Comparison of ENCODE assay signal across 24 cellular contexts in the genomic region with DNA sequence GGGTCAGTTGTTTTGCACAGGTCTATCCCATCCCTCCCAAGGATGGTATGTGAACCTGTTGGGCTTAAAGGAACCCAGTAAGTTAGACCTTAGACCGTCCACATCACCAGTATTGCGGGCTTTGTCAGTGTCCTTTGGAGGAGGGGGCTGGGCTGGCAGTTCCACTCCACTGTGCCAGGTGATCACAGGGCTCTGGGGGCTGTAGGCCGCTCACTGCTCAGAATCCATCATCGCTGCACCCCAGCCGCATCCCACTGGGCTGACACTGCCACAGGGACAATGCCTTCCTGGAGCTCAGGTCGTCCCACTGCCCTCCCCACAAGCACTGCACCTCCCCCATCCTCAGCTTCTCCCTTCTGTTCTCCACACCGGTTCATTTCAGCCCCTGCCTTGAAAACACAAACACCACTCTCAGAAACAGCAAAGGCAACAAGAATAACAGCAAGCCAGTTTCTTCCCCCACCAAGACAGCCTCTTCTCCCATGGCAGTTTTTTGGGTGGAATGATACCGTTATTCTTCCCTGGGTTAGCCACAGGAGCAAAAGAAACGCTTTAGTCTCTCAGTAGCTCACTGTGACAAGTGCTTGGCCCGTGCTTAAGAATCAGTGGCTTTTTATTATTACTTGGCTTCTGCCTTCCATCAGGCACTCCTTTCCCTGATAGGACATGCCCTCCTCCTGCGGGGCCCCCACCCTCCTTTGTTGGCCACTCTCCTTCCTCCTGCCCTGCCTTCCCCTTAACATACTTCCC.
DNase-seq lines count a peak whose midpoint lies in the region; ATAC-seq and TF ChIP-seq lines count a peak whose summit lies in the region.
"Had no signal": no experiment of that assay in that cellular context is flagged by ENCODE, and none has a peak within 500 bp of the region (broad histone marks: within the 10 kb centered on the region; RNA-seq: fewer than 3 reads in every experiment).

No MANE protein-coding gene starts in this region.

- no peak overlapping the region for H3K4me3 Mint-ChIP-seq in Caco-2 (ENCODE audit: unreplicated experiment)
- H3K4me3 Mint-ChIP-seq in activated CD4-positive, alpha-beta T cell treated with anti-CD3 and anti-CD28 coated beads, Interleukin-2, amount 10 ng/mL, durations not matched to agents 7 days and 5 days, result no peak overlapping the region
- H3K4me3 Mint-ChIP-seq: activated T-cell treated with anti-CD3 and anti-CD28 coated beads, Interleukin-2, amount 50 U/mL, for 24 hours; CD4-positive, alpha-beta T cell had no signal

- ATAC-seq in left colon, result peak; percentile 40
- no peak for ATAC-seq in GM21737 (IDR thresholded peaks at IDR 0.05; ENCODE audit: unreplicated experiment)
- ATAC-seq: left lobe of liver had no signal

- H2BK12ac ChIP-seq in trophoblast cell (ENCODE audit: low read length), result no peak overlapping the region

- no peaks in the 10 kb centered on the region for H4K20me1 ChIP-seq in PC-9 (ENCODE audit: insufficient read depth)

- H3K23ac ChIP-seq in trophoblast cell (ENCODE audit: low read length), result no peak overlapping the region

- TF ChIP-seq CTCF in Caco-2 (IDR thresholded peaks at IDR 0.05; ENCODE audit: insufficient read depth in 1 of 2, low read depth in 1 of 2, low read length in 1 of 2, severe bottlenecking in 1 of 2, unreplicated experiment in 1 of 2) (no peak), PC-9 (conservative IDR thresholded peaks at IDR 0.05) (no peak)

- H3K4me3 ChIP-seq in Caco-2 (ENCODE audit: low read depth, low read length) (no peak overlapping the region), PC-9 (no peak overlapping the region), trophoblast cell (ENCODE audit: low read depth, low read length) (no peak overlapping the region)
- H3K4me3 ChIP-seq: adrenal gland, HAP-1, uterus had no signal

- DNase-seq in Caco-2 (no peak), PC-9 (no peak), left colon (no peak), trophoblast cell (no peak), NCI-H2029 treated with DMSO at 0.1 percent for 48 hours (lab: John Stamatoyannopoulos, UW) (no peak)
- DNase-seq in activated CD4-positive, alpha-beta T cell treated with anti-CD3 and anti-CD28 coated beads, Interleukin-2, amount 10 ng/mL, durations not matched to agents 7 days and 5 days, result no peak
- DNase-seq: activated CD4-positive, alpha-beta T cell treated with anti-CD3 and anti-CD28 coated beads for 1 hour; activated CD8-positive, alpha-beta memory T cell treated with anti-CD3 and anti-CD28 coated beads for 24 hours; activated T-cell treated with anti-CD3 and anti-CD28 coated beads, Interleukin-2, amount 50 U/mL, for 24 hours; adrenal gland; CD4-positive, alpha-beta T cell; cortex of kidney; DMS 273 treated with DMSO at 0.1 percent for 48 hours; head of caudate nucleus; KG1; NCI-H146; NCI-H2171; NCI-H526; SHP77; uterus had no signal

- peak overlapping the region; percentile 2 for H2AK5ac ChIP-seq in trophoblast cell (ENCODE audit: low read length)

- peak overlapping the region; percentile 5 for H4K91ac ChIP-seq in trophoblast cell (ENCODE audit: low read depth, low read length)

- H3K4me1 ChIP-seq in Caco-2 (peaks cover 66% of the 10 kb centered on the region), PC-9 (replicated peaks; ENCODE audit: insufficient read depth) (peaks cover 46% of the 10 kb centered on the region), trophoblast cell (ENCODE audit: control insufficient read depth in 1 of 2, insufficient read depth in 2 of 2, low read length in 2 of 2) (peaks cover 40 to 42% of the 10 kb centered on the region in 2 experiments)
- H3K4me1 ChIP-seq: uterus had no signal

- H3K14ac ChIP-seq in trophoblast cell (ENCODE audit: low read length), result no peak overlapping the region

- CTCF ChIA-PET in Caco-2 (lab: Charles Lee) (no interaction called here), PC-9 (lab: Charles Lee) (interaction anchor here (0.6 kb wide), 1 partner anchor 465 kb away, joined by 3 read pairs; no protein-coding TSS in a partner anchor)
- CTCF ChIA-PET in activated CD4-positive, alpha-beta T cell treated with anti-CD3 and anti-CD28 coated beads, Interleukin-2, amount 10 ng/mL, durations not matched to agents 7 days and 5 days (lab: Charles Lee), result interaction anchor here (1.0 to 1.2 kb wide), 2 partner anchors 12 to 71 kb away, joined by 3 to 5 read pairs; no protein-coding TSS in a partner anchor

- peak overlapping the region; percentile 62 for H3K18ac ChIP-seq in trophoblast cell (ENCODE audit: low read length)

- H3K4me2 ChIP-seq in PC-9 (peak overlapping the region; percentile 81; the same call in 1 of the 2 replicates), trophoblast cell (ENCODE audit: low read length) (no peak overlapping the region)

- H3K79me1 ChIP-seq in trophoblast cell (ENCODE audit: low read length), result peaks cover 22% of the 10 kb centered on the region

- no peak overlapping the region for H2AFZ ChIP-seq in PC-9
- H2AFZ ChIP-seq in trophoblast cell (ENCODE audit: insufficient read depth, low read length, poor library complexity), result no peak overlapping the region

- intact Hi-C loops in Caco-2 (cut with micrococcal nuclease; ENCODE audit: unreplicated experiment), result loop anchor here (5.0 to 10.0 kb wide), 3 partner anchors 66 to 111 kb away; partner anchors contain the start of gene GRK5
- intact Hi-C loops in PC-9 (cut with micrococcal nuclease; ENCODE audit: unreplicated experiment), result no loop called here
- intact Hi-C loops in left colon (cut with DNase I, micrococcal nuclease), result no loop called here

- H4K12ac ChIP-seq in trophoblast cell (ENCODE audit: low read depth, low read length), result no peak overlapping the region

- H2BK120ac ChIP-seq in trophoblast cell (ENCODE audit: insufficient read depth, low read length, poor library complexity), result no peak overlapping the region

- H3K27me3 ChIP-seq in Caco-2 (replicated peaks; ENCODE audit: control insufficient read depth, insufficient read depth, low read length) (no peaks in the 10 kb centered on the region), PC-9 (ENCODE audit: insufficient read depth, low read depth) (no peaks in the 10 kb centered on the region), trophoblast cell (ENCODE audit: insufficient read depth, low read length) (no peaks in the 10 kb centered on the region)
- H3K27me3 ChIP-seq: adrenal gland, uterus had no signal

- no peak overlapping the region for H3K4ac ChIP-seq in trophoblast cell (ENCODE audit: low read depth, low read length)

- H3K27ac ChIP-seq in PC-9 (peak overlapping the region; percentile 96; the same call in 1 of the 2 replicates), trophoblast cell (ENCODE audit: low read depth, low read length) (no peak overlapping the region)
- H3K27ac ChIP-seq: neutrophil had no signal

- BruUV-seq in Caco-2 (replicated peaks; lab: Mats Ljungman, UMichigan), result no TSS peak
- no TSS peak for BruUV-seq in PC-9 (replicated peaks; lab: Mats Ljungman, UMichigan)

- no peak overlapping the region for H4K8ac ChIP-seq in trophoblast cell (ENCODE audit: low read depth, low read length)

- H3K27ac Mint-ChIP-seq in Caco-2 (ENCODE audit: unreplicated experiment), result peak overlapping the region; percentile 97
- H3K27ac Mint-ChIP-seq in activated CD4-positive, alpha-beta T cell treated with anti-CD3 and anti-CD28 coated beads, Interleukin-2, amount 10 ng/mL, durations not matched to agents 7 days and 5 days, result no peak overlapping the region
- H3K27ac Mint-ChIP-seq: activated T-cell treated with anti-CD3 and anti-CD28 coated beads, Interleukin-2, amount 50 U/mL, for 24 hours; CD4-positive, alpha-beta T cell had no signal

- peaks cover 5% of the 10 kb centered on the region for H3K36me3 Mint-ChIP-seq in Caco-2 (ENCODE audit: insufficient read depth, unreplicated experiment)
- no peaks in the 10 kb centered on the region for H3K36me3 Mint-ChIP-seq in activated CD4-positive, alpha-beta T cell treated with anti-CD3 and anti-CD28 coated beads, Interleukin-2, amount 10 ng/mL, durations not matched to agents 7 days and 5 days (ENCODE audit: low read depth)

- POLR2A ChIA-PET in Caco-2 (lab: Charles Lee) (no interaction called here), PC-9 (lab: Charles Lee; ENCODE audit: unreplicated experiment) (no interaction called here)
- POLR2A ChIA-PET in activated CD4-positive, alpha-beta T cell treated with anti-CD3 and anti-CD28 coated beads, Interleukin-2, amount 10 ng/mL, durations not matched to agents 7 days and 5 days (lab: Charles Lee), result no interaction called here

- no peaks in the 10 kb centered on the region for H3K9me3 Mint-ChIP-seq in Caco-2 (ENCODE audit: unreplicated experiment)
- no peaks in the 10 kb centered on the region for H3K9me3 Mint-ChIP-seq in activated CD4-positive, alpha-beta T cell treated with anti-CD3 and anti-CD28 coated beads, Interleukin-2, amount 10 ng/mL, durations not matched to agents 7 days and 5 days
- H3K9me3 Mint-ChIP-seq: activated T-cell treated with anti-CD3 and anti-CD28 coated beads, Interleukin-2, amount 50 U/mL, for 24 hours; CD4-positive, alpha-beta T cell had no signal

- H3K79me2 ChIP-seq in PC-9 (ENCODE audit: low read depth), result no peaks in the 10 kb centered on the region
- H3K79me2 ChIP-seq in trophoblast cell (ENCODE audit: control insufficient read depth, insufficient read depth, low read length, poor library complexity), result no peaks in the 10 kb centered on the region

- peaks cover 62% of the 10 kb centered on the region for H3K4me1 Mint-ChIP-seq in Caco-2 (ENCODE audit: low read depth, unreplicated experiment)
- peaks cover 34% of the 10 kb centered on the region for H3K4me1 Mint-ChIP-seq in activated CD4-positive, alpha-beta T cell treated with anti-CD3 and anti-CD28 coated beads, Interleukin-2, amount 10 ng/mL, durations not matched to agents 7 days and 5 days

- peaks cover 26% of the 10 kb centered on the region for H3F3A ChIP-seq in PC-9 (ENCODE audit: insufficient read depth, low read depth)

- no CpG with 5 or more reads among the region's 11 CpGs for WGBS in trophoblast cell (ENCODE audit: extremely low coverage, insufficient coverage, insufficient read length)

- no peak overlapping the region for H3K9ac ChIP-seq in trophoblast cell (ENCODE audit: low read length)

- no peak overlapping the region for H2BK5ac ChIP-seq in trophoblast cell (ENCODE audit: low read depth, low read length, poor library complexity)

- H3K36me3 ChIP-seq in Caco-2 (ENCODE audit: control insufficient read depth, insufficient read depth, low read length) (no peaks in the 10 kb centered on the region; the same call in 1 of the 2 replicates), PC-9 (ENCODE audit: low read depth) (no peaks in the 10 kb centered on the region), trophoblast cell (ENCODE audit: control insufficient read depth in 1 of 2, insufficient read depth in 2 of 2, low read length in 2 of 2) (no peaks in the 10 kb centered on the region)
- H3K36me3 ChIP-seq: adrenal gland, HAP-1, neutrophil, uterus had no signal

- no peaks in the 10 kb centered on the region for H3K9me2 ChIP-seq in PC-9 (ENCODE audit: insufficient read depth)

- H3K27me3 Mint-ChIP-seq in Caco-2 (ENCODE audit: insufficient read depth, unreplicated experiment), result no peaks in the 10 kb centered on the region
- H3K27me3 Mint-ChIP-seq in activated CD4-positive, alpha-beta T cell treated with anti-CD3 and anti-CD28 coated beads, Interleukin-2, amount 10 ng/mL, durations not matched to agents 7 days and 5 days, result peaks cover 19% of the 10 kb centered on the region
- H3K27me3 Mint-ChIP-seq: activated T-cell treated with anti-CD3 and anti-CD28 coated beads, Interleukin-2, amount 50 U/mL, for 24 hours; CD4-positive, alpha-beta T cell had no signal

- no peaks in the 10 kb centered on the region for H3K9me3 ChIP-seq in Caco-2
- H3K9me3 ChIP-seq in PC-9 (ENCODE audit: insufficient read depth, low read depth), result no peaks in the 10 kb centered on the region
- H3K9me3 ChIP-seq in trophoblast cell (ENCODE audit: insufficient read depth, low read depth, low read length), result no peaks in the 10 kb centered on the region
- H3K9me3 ChIP-seq: adrenal gland, HAP-1, neutrophil, uterus had no signal
